Comparison of ENCODE assay signal across 11 cellular contexts in genomic region chr2:54599914-54600313, GRCh38.
DNase-seq lines count a peak whose midpoint lies in the region; ATAC-seq and TF ChIP-seq lines count a peak whose summit lies in the region.
"Had no signal": no experiment of that assay in that cellular context is flagged by ENCODE, and none has a peak within 500 bp of the region (broad histone marks: within the 10 kb centered on the region; RNA-seq: fewer than 3 reads in every experiment).

No MANE protein-coding gene starts in this region.

- H4K20me1 ChIP-seq in GM23248 (ENCODE audit: insufficient read depth): 0 out of 2 replicates have a peak, but pooled peaks cover 5% of the 10 kb centered on the region

- H2AFZ ChIP-seq in GM23248: no peak overlapping the region

- H3K36me3 ChIP-seq in GM23248 (ENCODE audit: low read depth): 0 out of 2 replicates have a peak, but pooled peaks cover 5% of the 10 kb centered on the region
- peaks cover 0 to 27% (median 0%) of the 10 kb centered on the region in 9 donors for H3K36me3 ChIP-seq in heart right ventricle

- intact Hi-C loops in activated CD4-positive, alpha-beta memory T cell treated with anti-CD3 and anti-CD28 coated beads for 36 hours (cut with micrococcal nuclease): loop anchor here (5.0 kb wide), 1 partner anchor 78 kb away; no protein-coding TSS in a partner anchor
- intact Hi-C loops in heart right ventricle (cut with DNase I): loop anchor here in 1 of 10 donors (10.0 kb wide), 1 partner anchor 45 kb away; no protein-coding TSS in a partner anchor

- no peak for TF ChIP-seq CTCF in heart right ventricle (IDR thresholded peaks at IDR 0.05)

- peak overlapping the region; percentile 50 for H3K27ac Mint-ChIP-seq in activated CD4-positive, alpha-beta memory T cell treated with anti-CD3 and anti-CD28 coated beads for 36 hours

- H3K79me2 ChIP-seq in GM23248 (ENCODE audit: insufficient read depth): peaks cover 100% of the 10 kb centered on the region

- H3K4me3 ChIP-seq in GM23248: no peak overlapping the region
- no peak overlapping the region for H3K4me3 ChIP-seq in heart right ventricle
- H3K4me3 ChIP-seq in skin epidermis: no peak overlapping the region

- DNase-seq in GM23248 (peak; percentile 59), heart right ventricle (peak; percentile 58 to 74), NCI-H1694 treated with DMSO at 0.1 percent for 48 hours (lab: John Stamatoyannopoulos, UW) (no peak), DMS53 treated with DMSO at 0.1 percent for 48 hours (lab: John Stamatoyannopoulos, UW; ENCODE audit: unreplicated experiment) (no peak), pons (ENCODE audit: low spot score) (no peak)
- DNase-seq in activated CD4-positive, alpha-beta memory T cell treated with anti-CD3 and anti-CD28 coated beads for 36 hours: no peak
- DNase-seq: NCI-H146; stimulated activated CD4-positive, alpha-beta T cell treated with anti-CD3 and anti-CD28 coated beads, Interleukin-12 subunit alpha, Interleukin-12 subunit beta, amount 100 ng/mL, for 4 hours had no signal

- peak overlapping the region; percentile 28; the same call in 1 of the 2 replicates for H3K27ac ChIP-seq in GM23248
- H3K27ac ChIP-seq in heart right ventricle: peak overlapping the region; percentile 26 to 89 (median 75)
- H3K27ac ChIP-seq in skin epidermis: peak overlapping the region in 20 of 21 experiments; percentile 17 to 87 (median 66)
- H3K27ac ChIP-seq: VCaP had no signal

- CTCF ChIA-PET in activated CD4-positive, alpha-beta memory T cell treated with anti-CD3 and anti-CD28 coated beads for 36 hours (lab: Charles Lee): no interaction called here

- no peak overlapping the region for H3K4me3 Mint-ChIP-seq in activated CD4-positive, alpha-beta memory T cell treated with anti-CD3 and anti-CD28 coated beads for 36 hours

- peaks cover 10% of the 10 kb centered on the region; the same call in 1 of the 2 replicates for H3F3A ChIP-seq in GM23248 (ENCODE audit: insufficient read depth)

- 39 to 50% methylated on average over 4 of the region's 4 CpGs for WGBS in GM23248 (ENCODE audit: low coverage in 1 of 2, low lambda C conversion rate in 2 of 2, missing lambda C conversion rate in 2 of 2), 2 experiments
- 18% methylated on average over 4 of the region's 4 CpGs for WGBS in heart right ventricle, 2 donors

- no peaks in the 10 kb centered on the region for H3K27me3 Mint-ChIP-seq in activated CD4-positive, alpha-beta memory T cell treated with anti-CD3 and anti-CD28 coated beads for 36 hours

- no peaks in the 10 kb centered on the region for H3K9me3 Mint-ChIP-seq in activated CD4-positive, alpha-beta memory T cell treated with anti-CD3 and anti-CD28 coated beads for 36 hours

- H3K4me1 ChIP-seq in GM23248 (ENCODE audit: insufficient read depth): peaks cover 27% of the 10 kb centered on the region
- peaks cover 72 to 100% (median 100%) of the 10 kb centered on the region in 9 donors for H3K4me1 ChIP-seq in heart right ventricle

- peak; percentile 14 to 65 (median 50) for ATAC-seq in heart right ventricle
- ATAC-seq in HG02588 (IDR thresholded peaks at IDR 0.05; ENCODE audit: unreplicated experiment): no peak

- POLR2A ChIA-PET in activated CD4-positive, alpha-beta memory T cell treated with anti-CD3 and anti-CD28 coated beads for 36 hours (lab: Charles Lee): no interaction called here

- in situ Hi-C loops in GM23248 (cut with MboI): no loop called here

- H3K9me2 ChIP-seq in GM23248 (ENCODE audit: insufficient read depth): no peaks in the 10 kb centered on the region

- H3K36me3 Mint-ChIP-seq in activated CD4-positive, alpha-beta memory T cell treated with anti-CD3 and anti-CD28 coated beads for 36 hours: peaks cover 16% of the 10 kb centered on the region

- no peak overlapping the region for H3K9ac ChIP-seq in GM23248

- peaks cover 97% of the 10 kb centered on the region for H3K4me1 Mint-ChIP-seq in activated CD4-positive, alpha-beta memory T cell treated with anti-CD3 and anti-CD28 coated beads for 36 hours (ENCODE audit: low read depth)

- H3K9me3 ChIP-seq in GM23248 (ENCODE audit: low read depth) (no peaks in the 10 kb centered on the region), heart right ventricle (no peaks in the 10 kb centered on the region)

- H3K4me2 ChIP-seq in GM23248 (ENCODE audit: unreplicated experiment): no peak overlapping the region

- H3K27me3 ChIP-seq in GM23248 (replicated peaks; ENCODE audit: insufficient read depth) (no peaks in the 10 kb centered on the region), heart right ventricle (no peaks in the 10 kb centered on the region)

Comparison
In these comparisons a context has a peak if more than half of its experiments do, and no peak if none do; other contexts are left out.
1. DNase-seq: peak in GM23248 (single experiment) and heart right ventricle (2 of 2); none in activated CD4-positive, alpha-beta memory T cell treated with anti-CD3 and anti-CD28 coated beads for 36 hours (single experiment), NCI-H1694 treated with DMSO at 0.1 percent for 48 hours (single experiment), DMS53 treated with DMSO at 0.1 percent for 48 hours (single experiment) and pons (single experiment).
2. Peak in every context shown above with its lines, with median percentiles within 50 percentile points of each other: H3K27ac ChIP-seq.